Comparison of ENCODE assay signal across 9 cellular contexts in genomic region chr2:231037731-231038482, GRCh38. TPM values are rescaled to one million over a fixed set of nuclear protein-coding genes. Genes with fewer than 3 reads are reported as not detected.
DNase-seq lines count a peak whose midpoint lies in the region; ATAC-seq and TF ChIP-seq lines count a peak whose summit lies in the region.
"Had no signal": no experiment of that assay in that cellular context is flagged by ENCODE, and none has a peak within 500 bp of the region (broad histone marks: within the 10 kb centered on the region; RNA-seq: fewer than 3 reads in every experiment).

No MANE protein-coding gene starts in this region.

- intact Hi-C loops in CD4-positive, alpha-beta T cell (cut with DNase I, micrococcal nuclease), result no loop called here

- no peak for DNase-seq in CD4-positive, alpha-beta T cell
- no peak for DNase-seq in natural killer cell treated with Interleukin-12 subunit alpha and Interleukin-12 subunit beta and Interleukin-15 and Interleukin-18, amount 100 ng/mL, for 72 hours (ENCODE audit: low spot score)
- no peak for DNase-seq in DMS114 treated with DMSO at 0.1 percent for 48 hours (lab: John Stamatoyannopoulos, UW; ENCODE audit: unreplicated experiment)

- H3K4me1 Mint-ChIP-seq in CD4-positive, alpha-beta T cell (ENCODE audit: low read depth), result no peaks in the 10 kb centered on the region
- H3K4me1 Mint-ChIP-seq in natural killer cell treated with Interleukin-12 subunit alpha and Interleukin-12 subunit beta and Interleukin-15 and Interleukin-18, amount 100 ng/mL, for 72 hours (ENCODE audit: low read depth in 2 of 2), result peaks cover 0 to 8% of the 10 kb centered on the region in 2 donors

- no peaks in the 10 kb centered on the region for H3K9me3 Mint-ChIP-seq in CD4-positive, alpha-beta T cell
- H3K9me3 Mint-ChIP-seq in natural killer cell treated with Interleukin-12 subunit alpha and Interleukin-12 subunit beta and Interleukin-15 and Interleukin-18, amount 100 ng/mL, for 72 hours, result no peaks in the 10 kb centered on the region

- H3K9ac ChIP-seq in HUES6 (ENCODE audit: low read length), result no peak overlapping the region

- no peak overlapping the region for H3K4me3 Mint-ChIP-seq in CD4-positive, alpha-beta T cell
- H3K4me3 Mint-ChIP-seq in natural killer cell treated with Interleukin-12 subunit alpha and Interleukin-12 subunit beta and Interleukin-15 and Interleukin-18, amount 100 ng/mL, for 72 hours, result peak overlapping the region; percentile 61

- WGBS in ectodermal cell, 2 experiments, result 1% methylated on average over 104 of the region's 104 CpGs

- CTCF ChIA-PET in CD4-positive, alpha-beta T cell (lab: Charles Lee), result no interaction called here

- no peaks in the 10 kb centered on the region for H3K9me3 ChIP-seq in CD4-positive, alpha-beta T cell (ENCODE audit: control insufficient read depth, low read length)
- no peaks in the 10 kb centered on the region for H3K9me3 ChIP-seq in HUES6 (ENCODE audit: control insufficient read depth, insufficient read depth, low read depth, low read length)
- H3K9me3 ChIP-seq in ectodermal cell (ENCODE audit: control insufficient read depth, low read length), result no peaks in the 10 kb centered on the region

- no peak for TF ChIP-seq CTCF in CD4-positive, alpha-beta T cell (IDR thresholded peaks at IDR 0.05)

- H3K36me3 Mint-ChIP-seq in CD4-positive, alpha-beta T cell (ENCODE audit: low read depth), result no peaks in the 10 kb centered on the region
- H3K36me3 Mint-ChIP-seq in natural killer cell treated with Interleukin-12 subunit alpha and Interleukin-12 subunit beta and Interleukin-15 and Interleukin-18, amount 100 ng/mL, for 72 hours, result no peaks in the 10 kb centered on the region

- H3K27me3 Mint-ChIP-seq in CD4-positive, alpha-beta T cell, result peaks cover 82% of the 10 kb centered on the region
- peaks cover 53 to 77% of the 10 kb centered on the region in 2 donors for H3K27me3 Mint-ChIP-seq in natural killer cell treated with Interleukin-12 subunit alpha and Interleukin-12 subunit beta and Interleukin-15 and Interleukin-18, amount 100 ng/mL, for 72 hours

- peaks cover 8% of the 10 kb centered on the region; the same call in 1 of the 2 replicates for H3K4me1 ChIP-seq in HUES6 (ENCODE audit: control insufficient read depth, insufficient read depth, low read length)
- no peaks in the 10 kb centered on the region for H3K4me1 ChIP-seq in ectodermal cell (ENCODE audit: control insufficient read depth, insufficient read depth, low read length)

- H3K27me3 ChIP-seq in CD4-positive, alpha-beta T cell (ENCODE audit: control insufficient read depth, insufficient read depth, low read length), result peaks cover 56% of the 10 kb centered on the region
- H3K27me3 ChIP-seq in HUES6 (ENCODE audit: control insufficient read depth, insufficient read depth, low read length) (peaks cover 74% of the 10 kb centered on the region), ectodermal cell (ENCODE audit: control insufficient read depth, insufficient read depth, low read length, poor library complexity, severe bottlenecking) (peaks cover 84% of the 10 kb centered on the region)

- peak overlapping the region; percentile 83 for H3K4me3 ChIP-seq in HUES6 (ENCODE audit: low read depth, low read length)
- H3K4me3 ChIP-seq in ectodermal cell (ENCODE audit: insufficient read depth, low read depth, low read length), result peak overlapping the region; percentile 26

- no peak overlapping the region for H3K27ac Mint-ChIP-seq in CD4-positive, alpha-beta T cell
- no peak overlapping the region for H3K27ac Mint-ChIP-seq in natural killer cell treated with Interleukin-12 subunit alpha and Interleukin-12 subunit beta and Interleukin-15 and Interleukin-18, amount 100 ng/mL, for 72 hours

- no peak overlapping the region for H3K27ac ChIP-seq in CD4-positive, alpha-beta T cell (ENCODE audit: low read depth, low read length)
- no peak overlapping the region for H3K27ac ChIP-seq in HUES6 (ENCODE audit: low read depth, low read length)
- H3K27ac ChIP-seq in ectodermal cell (ENCODE audit: insufficient read depth, low read depth, low read length, poor library complexity, severe bottlenecking), result no peak overlapping the region
- H3K27ac ChIP-seq: epithelial cell of prostate had no signal

- H3K36me3 ChIP-seq in HUES6 (ENCODE audit: control insufficient read depth, insufficient read depth, low read length) (no peaks in the 10 kb centered on the region), ectodermal cell (ENCODE audit: control insufficient read depth, insufficient read depth, low read length) (no peaks in the 10 kb centered on the region)

- POLR2A ChIA-PET in CD4-positive, alpha-beta T cell (lab: Charles Lee), result interaction anchor here (0.8 kb wide), 1 partner anchor 15 kb away, joined by 5 read pairs; no protein-coding TSS in a partner anchor

- peak; percentile 48 for ATAC-seq in CD4-positive, alpha-beta T cell (ENCODE audit: poor library complexity)
- ATAC-seq in natural killer cell treated with Interleukin-12 subunit alpha and Interleukin-12 subunit beta and Interleukin-15 and Interleukin-18, amount 100 ng/mL, for 72 hours, result peak; percentile 51 to 74
- ATAC-seq in HG03439 (IDR thresholded peaks at IDR 0.05; ENCODE audit: unreplicated experiment) (no peak), HG03469 (IDR thresholded peaks at IDR 0.05; ENCODE audit: unreplicated experiment) (no peak), HG02610 (IDR thresholded peaks at IDR 0.05; ENCODE audit: unreplicated experiment) (no peak)

RNA-seq across cellular contexts. Expression of gene C2orf72, which starts 0.6 kb away (rescaled TPM):
- not detected for total RNA-seq in CD4-positive, alpha-beta T cell
- polyA plus RNA-seq in ectodermal cell (2013, experiment 1 of 4), result 0.50 TPM
- polyA plus RNA-seq in ectodermal cell (2013, experiment 2 of 4), result 0.76 TPM
- 0.69 TPM for polyA plus RNA-seq in ectodermal cell (2013, experiment 3 of 4)
- 1.2 TPM for polyA plus RNA-seq in ectodermal cell (2013, experiment 4 of 4)
- total RNA-seq in natural killer cell treated with Interleukin-12 subunit alpha and Interleukin-12 subunit beta and Interleukin-15 and Interleukin-18, amount 100 ng/mL, for 72 hours, result 1 to 10 TPM in 1 of 2 donors, under 1 TPM in 1; 0.36 to 2.2 TPM

RNA-seq across cellular contexts. Expression of gene PSMD1, which starts 18.8 kb away (rescaled TPM):
- 10 to 100 TPM; 27.9 to 31.3 TPM for total RNA-seq in CD4-positive, alpha-beta T cell
- 139 TPM for polyA plus RNA-seq in ectodermal cell (2013, experiment 1 of 4)
- polyA plus RNA-seq in ectodermal cell (2013, experiment 2 of 4), result 133 TPM
- 92.0 TPM for polyA plus RNA-seq in ectodermal cell (2013, experiment 3 of 4)
- polyA plus RNA-seq in ectodermal cell (2013, experiment 4 of 4), result 110 TPM
- 100 to 1,000 TPM; 151 to 153 TPM for total RNA-seq in natural killer cell treated with Interleukin-12 subunit alpha and Interleukin-12 subunit beta and Interleukin-15 and Interleukin-18, amount 100 ng/mL, for 72 hours

RNA-seq across cellular contexts. Expression of gene SPATA3, which starts 42.0 kb away (rescaled TPM):
- total RNA-seq in CD4-positive, alpha-beta T cell, result not detected
- polyA plus RNA-seq in ectodermal cell (2013, experiment 1 of 4), result not detected
- not detected for polyA plus RNA-seq in ectodermal cell (2013, experiment 2 of 4)
- polyA plus RNA-seq in ectodermal cell (2013, experiment 3 of 4), result not detected
- polyA plus RNA-seq in ectodermal cell (2013, experiment 4 of 4), result not detected
- under 1 TPM in 1 of 2 donors, not detected in 1; 0.50 TPM for total RNA-seq in natural killer cell treated with Interleukin-12 subunit alpha and Interleukin-12 subunit beta and Interleukin-15 and Interleukin-18, amount 100 ng/mL, for 72 hours

Comparison
In these comparisons a context has a peak if more than half of its experiments do, and no peak if none do; other contexts are left out.
1. ATAC-seq: peak in CD4-positive, alpha-beta T cell (single experiment) and natural killer cell treated with Interleukin-12 subunit alpha and Interleukin-12 subunit beta and Interleukin-15 and Interleukin-18, amount 100 ng/mL, for 72 hours (2 of 2); none in HG03439 (single experiment), HG03469 (single experiment) and HG02610 (single experiment).
2. RNA of gene PSMD1, which starts 18.8 kb away (total RNA-seq): 151 to 153 TPM in natural killer cell treated with Interleukin-12 subunit alpha and Interleukin-12 subunit beta and Interleukin-15 and Interleukin-18, amount 100 ng/mL, for 72 hours; 27.9 to 31.3 TPM in CD4-positive, alpha-beta T cell; every median in the first group is over 4 times any median in the second.